Comparison of ENCODE assay signal across 8 cellular contexts in the genomic region with DNA sequence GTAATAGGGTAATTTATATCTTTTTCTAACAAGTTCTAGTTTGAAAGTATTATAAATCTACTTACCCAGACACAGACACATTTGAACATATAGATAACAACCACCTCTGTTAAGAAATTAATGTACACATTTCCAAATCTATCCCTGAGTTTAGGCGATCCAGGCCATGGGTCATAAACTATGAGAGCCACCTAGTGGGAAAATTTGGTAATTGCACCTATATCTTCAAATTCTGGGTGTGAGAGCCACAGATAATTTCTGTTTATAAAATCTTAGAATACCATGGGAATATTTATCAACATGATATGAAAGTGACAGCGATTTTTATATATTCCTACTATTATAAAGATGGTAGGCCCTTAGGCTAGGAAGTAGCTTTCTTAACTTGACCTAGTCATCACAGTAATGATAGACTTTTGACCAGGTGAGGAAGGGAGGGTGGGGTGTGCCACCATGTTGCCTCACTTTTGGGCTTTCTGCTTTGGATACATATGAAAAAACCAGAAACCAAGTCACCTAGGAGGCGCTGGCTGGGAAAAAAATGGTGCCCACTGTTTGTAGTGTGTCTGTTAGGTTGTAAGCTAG. TPM values are rescaled to one million over a fixed set of nuclear protein-coding genes. Genes with fewer than 3 reads are reported as not detected.
DNase-seq lines count a peak whose midpoint lies in the region; ATAC-seq, FAIRE-seq and TF ChIP-seq lines count a peak whose summit lies in the region.

No MANE protein-coding gene starts in this region.

- H3K4me3 ChIP-seq in esophagus squamous epithelium: peak overlapping the region in 1 of 4 donors; percentile 6
- H3K4me3 ChIP-seq in pancreas: no peak overlapping the region

- 0 to 2% methylated on average over 3 of the region's 3 CpGs for WGBS in esophagus squamous epithelium, 2 donors
- WGBS in pancreas, 2 donors: 2% methylated on average over 3 of the region's 3 CpGs

- peak overlapping the region; percentile 70 to 82 (median 76) for H3K27ac ChIP-seq in esophagus squamous epithelium
- H3K27ac ChIP-seq in pancreas: no peak overlapping the region

- H3K4me1 ChIP-seq in esophagus squamous epithelium: peaks cover 5 to 62% (median 9%) of the 10 kb centered on the region in 3 donors
- no peaks in the 10 kb centered on the region for H3K4me1 ChIP-seq in pancreas

- no peaks in the 10 kb centered on the region for H3K9me3 ChIP-seq in esophagus squamous epithelium
- no peaks in the 10 kb centered on the region for H3K9me3 ChIP-seq in pancreas

- peak; percentile 91 for FAIRE-seq in pancreas (lab: Jason Lieb, UNC)

- TF ChIP-seq CTCF in GM10266 (IDR thresholded peaks at IDR 0.05; ENCODE audit: control insufficient read depth, insufficient read depth, low read depth, missing control alignments): peak; percentile 59
- peak; percentile 70 to 85 (median 80) for TF ChIP-seq CTCF in esophagus squamous epithelium (IDR thresholded peaks at IDR 0.05)
- TF ChIP-seq CTCF in pancreas (IDR thresholded peaks at IDR 0.05): peak; percentile 46 to 74 (median 62)

- peak; percentile 76 for DNase-seq in AG08395 (ENCODE audit: low spot score)
- peak; percentile 77 for DNase-seq in GM10266 (ENCODE audit: extremely low spot score)
- peak; percentile 67 for DNase-seq in KBM-7
- DNase-seq in SK-MEL-5 (ENCODE audit: low read depth, low spot score): peak; percentile 80
- DNase-seq in esophagus squamous epithelium (lab: John Stamatoyannopoulos, UW): no peak
- no peak for DNase-seq in pancreas
- DNase-seq in ureter (ENCODE audit: low spot score): no peak
- DNase-seq in cortex of kidney (lab: John Stamatoyannopoulos, UW): no peak

- H3K27me3 ChIP-seq in esophagus squamous epithelium: no peaks in the 10 kb centered on the region
- H3K27me3 ChIP-seq in pancreas: no peaks in the 10 kb centered on the region

- intact Hi-C loops in esophagus squamous epithelium (cut with DNase I) (loop anchor here (5.0 kb wide), 1 partner anchor 174 kb away; no protein-coding TSS in a partner anchor), pancreas (cut with DNase I) (loop anchor here in 1 of 3 donors (5.0 kb wide), 1 partner anchor 174 kb away; no protein-coding TSS in a partner anchor)

- in situ Hi-C loops in KBM-7 (cut with MboI; ENCODE audit: low pct_unique_long_range_greater_than_20kb, low sequenced_read_pairs): no loop called here
- in situ Hi-C loops in SK-MEL-5 (cut with HindIII; ENCODE audit: low pct_unique_long_range_greater_than_20kb, low sequenced_read_pairs): no loop called here

- TF ChIP-seq POLR2A in esophagus squamous epithelium (IDR thresholded peaks at IDR 0.05): no peak

- H3K36me3 ChIP-seq in esophagus squamous epithelium (no peaks in the 10 kb centered on the region), pancreas (no peaks in the 10 kb centered on the region)

- peak; percentile 46 to 86 (median 70) for ATAC-seq in pancreas

RNA-seq across cellular contexts. Expression of a gene that starts 8.0 kb away (rescaled TPM):
- total RNA-seq in SK-MEL-5 (2014; rRNA removed; shearing (Covaris generic)): not detected in 2 replicates
- polyA plus RNA-seq in SK-MEL-5 (2015; cell fraction: cytosol; rRNA removed): not detected in 2 replicates
- not detected in 2 replicates for polyA plus RNA-seq in SK-MEL-5 (2015; cell fraction: nucleus; rRNA removed)
- total RNA-seq in esophagus squamous epithelium (100 to 1,000 TPM in 1 of 4 donors, 10 to 100 TPM in 3; 64.5 to 132 (median 77.4) TPM), pancreas (1 to 10 TPM; 5.3 to 9.0 (median 7.3) TPM), ureter (24.9 TPM)
- polyA plus RNA-seq in pancreas: 10 to 100 TPM; 11.1 to 14.2 TPM

RNA-seq across cellular contexts. Expression of a gene that starts 26.6 kb away (rescaled TPM):
- total RNA-seq in SK-MEL-5 (2014; rRNA removed; shearing (Covaris generic)): not detected in 2 replicates
- polyA plus RNA-seq in SK-MEL-5 (2015; cell fraction: cytosol; rRNA removed): not detected in 2 replicates
- not detected in 2 replicates for polyA plus RNA-seq in SK-MEL-5 (2015; cell fraction: nucleus; rRNA removed)
- total RNA-seq in esophagus squamous epithelium (not detected), pancreas (not detected), ureter (0.55 TPM)
- not detected for polyA plus RNA-seq in pancreas

RNA-seq across cellular contexts. Expression of a gene that starts 35.5 kb away (rescaled TPM):
- 14.7 and 17.2 TPM in 2 replicates for total RNA-seq in SK-MEL-5 (2014; rRNA removed; shearing (Covaris generic))
- 84.5 and 107 TPM in 2 replicates for polyA plus RNA-seq in SK-MEL-5 (2015; cell fraction: cytosol; rRNA removed)
- polyA plus RNA-seq in SK-MEL-5 (2015; cell fraction: nucleus; rRNA removed): 34.2 and 35.3 TPM in 2 replicates
- 10 to 100 TPM; 40.2 to 78.8 (median 68.6) TPM for total RNA-seq in esophagus squamous epithelium
- 10 to 100 TPM; 29.1 to 73.8 (median 38.4) TPM for total RNA-seq in pancreas
- polyA plus RNA-seq in pancreas: 10 to 100 TPM; 57.6 to 63.1 TPM
- 169 TPM for total RNA-seq in ureter

RNA-seq across cellular contexts. Expression of a gene that starts 54.1 kb away (rescaled TPM):
- not detected in 2 replicates for total RNA-seq in SK-MEL-5 (2014; rRNA removed; shearing (Covaris generic))
- 0.13 TPM in 1 of 2 replicates, not detected in the other for polyA plus RNA-seq in SK-MEL-5 (2015; cell fraction: cytosol; rRNA removed)
- polyA plus RNA-seq in SK-MEL-5 (2015; cell fraction: nucleus; rRNA removed): not detected in 2 replicates
- total RNA-seq in esophagus squamous epithelium: under 1 TPM; 0.09 to 0.76 (median 0.46) TPM
- under 1 TPM; 0.05 to 0.25 (median 0.15) TPM for total RNA-seq in pancreas
- polyA plus RNA-seq in pancreas: under 1 TPM; 0.08 to 0.09 TPM
- total RNA-seq in ureter: 0.57 TPM

Comparison
In these comparisons a context has a peak if more than half of its experiments do, and no peak if none do; other contexts are left out.
1. DNase-seq: peak in AG08395 (single experiment), GM10266 (single experiment), KBM-7 (single experiment) and SK-MEL-5 (single experiment); none in esophagus squamous epithelium (single experiment), pancreas (0 of 6), ureter (single experiment) and cortex of kidney (single experiment).
2. H3K27ac ChIP-seq: peak in esophagus squamous epithelium (4 of 4); none in pancreas (0 of 4).
3. Peak in every context shown above with its lines, with median percentiles within 50 percentile points of each other: CTCF ChIP-seq.